Comparison of ENCODE assay signal across 17 cellular contexts in genomic region chr15:80012060-80012726, GRCh38. TPM values are rescaled to one million over a fixed set of nuclear protein-coding genes. Genes with fewer than 3 reads are reported as not detected.
"Had no signal": no experiment of that assay in that cellular context is flagged by ENCODE, and none has a peak within 500 bp of the region (broad histone marks: within the 10 kb centered on the region; RNA-seq: fewer than 3 reads in every experiment).

No MANE protein-coding gene starts in this region.

- H3K36me3 ChIP-seq: right atrium auricular region, tibial nerve, uterus had no signal

- ATAC-seq: activated CD4-positive, CD25-positive, alpha-beta regulatory T cell treated with anti-CD3 and anti-CD28 coated beads, Interleukin-2, amount 50 U/mL, for 24 hours; activated naive CD8-positive, alpha-beta T cell treated with anti-CD3 and anti-CD28 coated beads, Interleukin-2, amount 50 U/mL, for 24 hours; foreskin keratinocyte; left ventricle myocardium superior; natural killer cell had no signal

- H3K27me3 ChIP-seq: foreskin keratinocyte, right atrium auricular region, tibial nerve, uterus had no signal

- DNase-seq: activated naive CD4-positive, alpha-beta T cell treated with anti-CD3 and anti-CD28 coated beads for 36 hours; activated naive CD8-positive, alpha-beta T cell treated with anti-CD3 and anti-CD28 coated beads, Interleukin-2, amount 50 U/mL, for 24 hours; aorta; cortex of kidney; effector CD4-positive, alpha-beta T cell; foreskin keratinocyte; kidney glomerular epithelial cell; left ventricle myocardium superior; mesenchymal stem cell; natural killer cell; stimulated activated CD4-positive, alpha-beta T cell treated with anti-CD3 and anti-CD28 coated beads, Interleukin-2, amount 100 ng/mL, for 48 hours; stimulated activated naive CD4-positive, alpha-beta T cell treated with Interleukin-2 at 50 U/mL for 16 hours; substantia nigra; uterus had no signal

- H3K9me3 ChIP-seq: right atrium auricular region, uterus had no signal

- H3K4me1 ChIP-seq: foreskin keratinocyte, right atrium auricular region, tibial nerve, uterus had no signal

- H3K27ac ChIP-seq: foreskin keratinocyte, right atrium auricular region, tibial nerve, uterus had no signal

- H3K4me3 ChIP-seq: right atrium auricular region, tibial nerve, uterus had no signal

RNA-seq across cellular contexts. Expression of gene BCL2A1, which starts 41.2 kb away (rescaled TPM):
- total RNA-seq: foreskin keratinocyte had no signal
- polyA plus RNA-seq: foreskin keratinocyte had no signal
